9 cellular contexts compared by ENCODE assay signal in genomic region chr11:88508808-88509581, GRCh38.
A peak's percentile ranks its signal among the peaks of the same experiment; 100 is the strongest.
DNase-seq lines count a peak whose midpoint lies in the region; ATAC-seq and TF ChIP-seq lines count a peak whose summit lies in the region.
"Had no signal": no experiment of that assay in that cellular context is flagged by ENCODE, and none has a peak within 500 bp of the region (broad histone marks: within the 10 kb centered on the region; RNA-seq: fewer than 3 reads in every experiment).

No MANE protein-coding gene starts in this region.

- DNase-seq in DMS 273 (lab: John Stamatoyannopoulos, UW; ENCODE audit: unreplicated experiment) (peak; percentile 40), DMS 273 treated with DMSO at 0.1 percent for 48 hours (lab: John Stamatoyannopoulos, UW) (no peak), NCI-H69 (lab: John Stamatoyannopoulos, UW) (peak; percentile 88), epithelial cell of esophagus (ENCODE audit: low read depth) (peak; percentile 31), KG1 (lab: John Stamatoyannopoulos, UW) (no peak), SHP77 treated with DMSO at 0.1 percent for 48 hours (lab: John Stamatoyannopoulos, UW) (no peak)

- TF ChIP-seq RAD21 in neural cell (conservative IDR thresholded peaks at IDR 0.05): no peak

- H4K20me1 ChIP-seq in neural cell (ENCODE audit: insufficient read depth): no peaks in the 10 kb centered on the region

- no peak overlapping the region for H3K4me2 ChIP-seq in neural cell (ENCODE audit: low read length)

- H3K9me3 ChIP-seq in neural cell (ENCODE audit: low read length): no peaks in the 10 kb centered on the region

- no peak overlapping the region for H3K9ac ChIP-seq in neural cell (ENCODE audit: low read length)

- peaks cover 26% of the 10 kb centered on the region for H3K27me3 ChIP-seq in neural cell (ENCODE audit: insufficient read depth, low read depth, low read length)

- no peaks in the 10 kb centered on the region for H3F3A ChIP-seq in neural cell (ENCODE audit: insufficient read depth, low read length, poor library complexity, severe bottlenecking)

- no peak for ATAC-seq in HG03457 (IDR thresholded peaks at IDR 0.05; ENCODE audit: unreplicated experiment)

- H3K4me3 ChIP-seq in epithelial cell of esophagus (ENCODE audit: low read length) (peak overlapping the region; percentile 34), neural cell (ENCODE audit: low read length) (peak overlapping the region; percentile 39)

- H3K79me2 ChIP-seq in neural cell (replicated peaks; ENCODE audit: insufficient read depth, low read length): no peaks in the 10 kb centered on the region

- no peaks in the 10 kb centered on the region for H3K9me2 ChIP-seq in neural cell (ENCODE audit: insufficient read depth, low read length)

- H2AFZ ChIP-seq in neural cell (ENCODE audit: low read depth, low read length): no peak overlapping the region

- no peak overlapping the region for H3K27ac ChIP-seq in neural cell (ENCODE audit: low read length)
- H3K27ac ChIP-seq: 22Rv1 had no signal

- TF ChIP-seq EP300 in neural cell (conservative IDR thresholded peaks at IDR 0.05; ENCODE audit: poor library complexity, severe bottlenecking): no peak

- H3K36me3 ChIP-seq in neural cell (ENCODE audit: insufficient read depth, low read length): no peaks in the 10 kb centered on the region

- no peak for TF ChIP-seq CTCF in epithelial cell of esophagus (IDR thresholded peaks at IDR 0.05; ENCODE audit: insufficient read depth, low read depth, low read length, missing control alignments)
- no peak for TF ChIP-seq CTCF in neural cell (IDR thresholded peaks at IDR 0.05; ENCODE audit: poor library complexity, severe bottlenecking)

TF ChIP-seq in neural cell, 6 proteins besides CTCF, POLR2A, EP300 and RAD21:
- TF ChIP-seq POLR2AphosphoS5 (IDR thresholded peaks at IDR 0.05): no peak

Comparison
In these comparisons a context has a peak if more than half of its experiments do, and no peak if none do; other contexts are left out.
1. DNase-seq: peak in DMS 273 (single experiment), NCI-H69 (single experiment) and epithelial cell of esophagus (single experiment); none in DMS 273 treated with DMSO at 0.1 percent for 48 hours (single experiment), KG1 (single experiment) and SHP77 treated with DMSO at 0.1 percent for 48 hours (single experiment).